In the genomic region with DNA sequence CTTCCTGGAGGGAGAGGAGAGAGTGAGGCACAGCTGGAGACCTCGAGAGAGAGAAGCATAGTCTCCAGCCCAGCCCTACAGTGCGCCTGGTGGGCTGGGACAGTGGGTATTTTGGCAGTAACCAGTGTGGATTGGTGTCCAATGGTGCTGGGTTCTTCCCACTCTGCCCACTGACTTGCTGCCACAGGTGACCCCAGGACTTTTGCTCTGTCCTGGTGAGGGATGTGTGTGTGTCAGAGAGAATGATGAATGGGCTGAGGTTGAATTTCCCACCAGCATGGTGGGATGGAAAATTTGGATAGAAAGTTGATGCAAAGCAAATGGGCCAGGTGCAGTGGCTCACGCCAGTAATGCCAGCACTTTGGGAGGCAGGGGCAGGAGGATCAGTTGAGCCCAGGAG, we compare ENCODE assay signal across 15 cellular contexts. TPM values are rescaled to one million over a fixed set of nuclear protein-coding genes. Genes with fewer than 3 reads are reported as not detected.
A peak's percentile ranks its signal among the peaks of the same experiment; 100 is the strongest.
DNase-seq lines count a peak whose midpoint lies in the region; ATAC-seq and TF ChIP-seq lines count a peak whose summit lies in the region.
"Had no signal": no experiment of that assay in that cellular context is flagged by ENCODE, and none has a peak within 500 bp of the region (broad histone marks: within the 10 kb centered on the region; RNA-seq: fewer than 3 reads in every experiment).

No MANE protein-coding gene starts in this region.

- H3K27ac Mint-ChIP-seq in stimulated activated memory B cell treated with anti-CD40 and anti-IgM and Interleukin-4, amounts not matched to agents 10 μg/mL and 1 μg/mL and 100 μg/mL, for 72 hours = no peak overlapping the region
- no peak overlapping the region for H3K27ac Mint-ChIP-seq in chondrocyte (ENCODE audit: unreplicated experiment)
- H3K27ac Mint-ChIP-seq: B cell; CD4-positive, alpha-beta memory T cell had no signal

- no peak overlapping the region for H3K4ac ChIP-seq in neuronal stem cell (ENCODE audit: low read length)

- H3K79me2 ChIP-seq in DND-41 (ENCODE audit: insufficient read depth, low read length) = no peaks in the 10 kb centered on the region

- CTCF ChIA-PET in HEK293 (lab: Yijun Ruan, JAX) = interaction anchor here (0.6 kb wide), 1 partner anchor 70 kb away, joined by 3 read pairs; no protein-coding TSS in a partner anchor

- no peak for ATAC-seq in DND-41 (ENCODE audit: insufficient read depth, low read depth)
- no peak for ATAC-seq in left lobe of liver
- ATAC-seq in stimulated activated memory B cell treated with anti-CD40 and anti-IgM and Interleukin-4, amounts not matched to agents 10 μg/mL and 1 μg/mL and 100 μg/mL, for 72 hours = no peak
- ATAC-seq: K562 had no signal

- H3K27ac ChIP-seq in DND-41 (ENCODE audit: low read length) (0 out of 2 replicates have a peak overlapping the region, but pooled peaks have one; percentile 19), HEK293 (ENCODE audit: extremely low read depth, low read depth, low read length) (no peak overlapping the region), neuronal stem cell (replicated peaks; ENCODE audit: low read length) (no peak overlapping the region)
- H3K27ac ChIP-seq: C4-2B had no signal

- POLR2A ChIA-PET in HEK293 (lab: Yijun Ruan, JAX) = no interaction called here

- no peak overlapping the region for H3K18ac ChIP-seq in neuronal stem cell (ENCODE audit: low read length)

- no peak overlapping the region for H2BK5ac ChIP-seq in neuronal stem cell (ENCODE audit: low read length)

- H3K4me1 Mint-ChIP-seq in stimulated activated memory B cell treated with anti-CD40 and anti-IgM and Interleukin-4, amounts not matched to agents 10 μg/mL and 1 μg/mL and 100 μg/mL, for 72 hours = peaks cover 10% of the 10 kb centered on the region
- no peaks in the 10 kb centered on the region for H3K4me1 Mint-ChIP-seq in chondrocyte (ENCODE audit: low read depth)
- H3K4me1 Mint-ChIP-seq: CD4-positive, alpha-beta memory T cell had no signal

- no peak overlapping the region for H3K9ac ChIP-seq in DND-41 (ENCODE audit: low read depth, low read length)
- H3K9ac ChIP-seq in neuronal stem cell (ENCODE audit: low read depth, low read length, poor library complexity) = no peak overlapping the region

- no peaks in the 10 kb centered on the region for H3K36me3 Mint-ChIP-seq in stimulated activated memory B cell treated with anti-CD40 and anti-IgM and Interleukin-4, amounts not matched to agents 10 μg/mL and 1 μg/mL and 100 μg/mL, for 72 hours
- no peaks in the 10 kb centered on the region for H3K36me3 Mint-ChIP-seq in chondrocyte (ENCODE audit: low read depth)
- H3K36me3 Mint-ChIP-seq: CD4-positive, alpha-beta memory T cell had no signal

- H2AK5ac ChIP-seq in neuronal stem cell (ENCODE audit: low read depth, low read length) = no peak overlapping the region

- no peaks in the 10 kb centered on the region for H3K27me3 ChIP-seq in DND-41 (ENCODE audit: insufficient read depth, low read length, poor library complexity)
- no peaks in the 10 kb centered on the region for H3K27me3 ChIP-seq in neuronal stem cell (ENCODE audit: control insufficient read depth in 3 of 3, insufficient read depth in 3 of 3, low read depth in 1 of 3, low read length in 3 of 3)

- no CpG with 5 or more reads among the region's 3 CpGs for WGBS in neuronal stem cell (ENCODE audit: extremely low coverage in 2 of 2, insufficient read length in 2 of 2, insufficient replicate concordance in 1 of 2), 2 donors

- no peaks in the 10 kb centered on the region for H4K20me1 ChIP-seq in DND-41 (ENCODE audit: insufficient read depth, low read length)

- no peak overlapping the region for H4K91ac ChIP-seq in neuronal stem cell (ENCODE audit: low read depth, low read length, poor library complexity)

- no peak overlapping the region for H4K8ac ChIP-seq in neuronal stem cell (ENCODE audit: low read depth, low read length)

- H3K9me3 Mint-ChIP-seq in stimulated activated memory B cell treated with anti-CD40 and anti-IgM and Interleukin-4, amounts not matched to agents 10 μg/mL and 1 μg/mL and 100 μg/mL, for 72 hours = no peaks in the 10 kb centered on the region
- H3K9me3 Mint-ChIP-seq in chondrocyte (ENCODE audit: low read depth) = peaks cover 5% of the 10 kb centered on the region

- no peaks in the 10 kb centered on the region for H3K36me3 ChIP-seq in DND-41 (ENCODE audit: insufficient read depth, low read length)
- H3K36me3 ChIP-seq in HEK293 (ENCODE audit: control insufficient read depth in 2 of 2, insufficient read depth in 1 of 2, low read length in 2 of 2) = no peaks in the 10 kb centered on the region
- H3K36me3 ChIP-seq in neuronal stem cell (replicated peaks in 1 of 2; ENCODE audit: control insufficient read depth in 2 of 2, insufficient read depth in 2 of 2, low read length in 2 of 2) = peaks cover 0 to 2% of the 10 kb centered on the region in 2 donors

- H2BK15ac ChIP-seq in neuronal stem cell (ENCODE audit: low read length) = no peak overlapping the region

- H3K4me3 Mint-ChIP-seq in stimulated activated memory B cell treated with anti-CD40 and anti-IgM and Interleukin-4, amounts not matched to agents 10 μg/mL and 1 μg/mL and 100 μg/mL, for 72 hours = no peak overlapping the region
- H3K4me3 Mint-ChIP-seq in chondrocyte (ENCODE audit: unreplicated experiment) = no peak overlapping the region
- H3K4me3 Mint-ChIP-seq: B cell, H9 had no signal

- no peak for TF ChIP-seq CTCF in DND-41 (IDR thresholded peaks at IDR 0.05; ENCODE audit: borderline replicate concordance, extremely low read depth, low read length, poor library complexity, severe bottlenecking)
- TF ChIP-seq CTCF in HEK293 (tag by site-specific recombination; IDR thresholded peaks at IDR 0.05) = no peak
- TF ChIP-seq CTCF in chondrocyte (IDR thresholded peaks at IDR 0.05) = no peak

- no peak overlapping the region for H2BK12ac ChIP-seq in neuronal stem cell (ENCODE audit: low read length)

- peak overlapping the region; percentile 4 for H3K14ac ChIP-seq in neuronal stem cell (ENCODE audit: low read length)

- peaks cover 3% of the 10 kb centered on the region; the same call in 1 of the 2 replicates for H3K4me1 ChIP-seq in DND-41 (ENCODE audit: insufficient read depth, low read length)
- no peaks in the 10 kb centered on the region for H3K4me1 ChIP-seq in HEK293 (ENCODE audit: control insufficient read depth, insufficient read depth, low read length)
- H3K4me1 ChIP-seq in neuronal stem cell (ENCODE audit: control insufficient read depth in 2 of 2, insufficient read depth in 1 of 2, low read depth in 1 of 2, low read length in 2 of 2) = peaks cover 0 to 16% of the 10 kb centered on the region in 2 donors

- H3K79me1 ChIP-seq in neuronal stem cell (ENCODE audit: low read depth, low read length) = peaks cover 1% of the 10 kb centered on the region

- H2AFZ ChIP-seq in DND-41 (ENCODE audit: low read depth, low read length) (no peak overlapping the region), neuronal stem cell (ENCODE audit: low read length) (no peak overlapping the region)

- H3K27me3 Mint-ChIP-seq in stimulated activated memory B cell treated with anti-CD40 and anti-IgM and Interleukin-4, amounts not matched to agents 10 μg/mL and 1 μg/mL and 100 μg/mL, for 72 hours = peaks cover 18% of the 10 kb centered on the region
- H3K27me3 Mint-ChIP-seq in chondrocyte (ENCODE audit: low read depth) = peaks cover 9% of the 10 kb centered on the region
- H3K27me3 Mint-ChIP-seq: B cell had no signal

- DNase-seq in DND-41 (no peak), left lobe of liver (ENCODE audit: low spot score) (peak; percentile 14), neuronal stem cell (ENCODE audit: low spot score) (no peak), chondrocyte (ENCODE audit: low spot score) (no peak), retina (no peak)
- DNase-seq: CD4-positive, alpha-beta memory T cell; DMS79; GDM1; GOT3; H9 had no signal

- H3K9me3 ChIP-seq in DND-41 (ENCODE audit: insufficient read depth, low read length, severe bottlenecking) (peaks cover 10% of the 10 kb centered on the region), HEK293 (ENCODE audit: control insufficient read depth, insufficient read depth, low read depth, low read length) (no peaks in the 10 kb centered on the region), neuronal stem cell (replicated peaks in 1 of 2; ENCODE audit: control insufficient read depth in 2 of 2, insufficient read depth in 1 of 2, low read depth in 1 of 2, low read length in 2 of 2) (peaks cover 0 to 6% of the 10 kb centered on the region in 2 donors)

- H2BK120ac ChIP-seq in neuronal stem cell (ENCODE audit: low read depth, low read length) = no peak overlapping the region

- no peak overlapping the region for H3K23ac ChIP-seq in neuronal stem cell (ENCODE audit: low read depth, low read length, poor library complexity)

- no peak overlapping the region for H3K4me3 ChIP-seq in DND-41 (ENCODE audit: low read depth in 1 of 2, low read length in 2 of 2)
- H3K4me3 ChIP-seq in HEK293 (ENCODE audit: low read depth, low read length) = no peak overlapping the region
- no peak overlapping the region for H3K4me3 ChIP-seq in neuronal stem cell (ENCODE audit: low read length in 2 of 2)
- H3K4me3 ChIP-seq: K562 had no signal

- H3K4me2 ChIP-seq in DND-41 (ENCODE audit: insufficient read depth, low read length) = no peak overlapping the region
- H3K4me2 ChIP-seq in neuronal stem cell (ENCODE audit: insufficient read depth, low read length, poor library complexity, severe bottlenecking) = no peak overlapping the region

TF ChIP-seq in HEK293, 187 proteins besides CTCF, POLR2A, EP300 and RAD21:
- no peak for TF ChIP-seq EGR2 (tag by site-specific recombination; IDR thresholded peaks at IDR 0.05; ENCODE audit: low read depth)
- peak; percentile 76 for TF ChIP-seq ZNF623 (tag by site-specific recombination; IDR thresholded peaks at IDR 0.05)

RNA-seq across cellular contexts. Expression of a gene that starts 26.3 kb away (rescaled TPM):
- 69.1 TPM for total RNA-seq in left lobe of liver
- polyA plus RNA-seq in neuronal stem cell (2013, experiment 1 of 2) = 36.2 TPM
- polyA plus RNA-seq in neuronal stem cell (2013, experiment 2 of 2) = 35.5 TPM
- 9.1 to 19.8 TPM (median 19.1 TPM) in 3 replicates for total RNA-seq in chondrocyte
